1 cellular context compared by ENCODE assay signal in the genomic region with DNA sequence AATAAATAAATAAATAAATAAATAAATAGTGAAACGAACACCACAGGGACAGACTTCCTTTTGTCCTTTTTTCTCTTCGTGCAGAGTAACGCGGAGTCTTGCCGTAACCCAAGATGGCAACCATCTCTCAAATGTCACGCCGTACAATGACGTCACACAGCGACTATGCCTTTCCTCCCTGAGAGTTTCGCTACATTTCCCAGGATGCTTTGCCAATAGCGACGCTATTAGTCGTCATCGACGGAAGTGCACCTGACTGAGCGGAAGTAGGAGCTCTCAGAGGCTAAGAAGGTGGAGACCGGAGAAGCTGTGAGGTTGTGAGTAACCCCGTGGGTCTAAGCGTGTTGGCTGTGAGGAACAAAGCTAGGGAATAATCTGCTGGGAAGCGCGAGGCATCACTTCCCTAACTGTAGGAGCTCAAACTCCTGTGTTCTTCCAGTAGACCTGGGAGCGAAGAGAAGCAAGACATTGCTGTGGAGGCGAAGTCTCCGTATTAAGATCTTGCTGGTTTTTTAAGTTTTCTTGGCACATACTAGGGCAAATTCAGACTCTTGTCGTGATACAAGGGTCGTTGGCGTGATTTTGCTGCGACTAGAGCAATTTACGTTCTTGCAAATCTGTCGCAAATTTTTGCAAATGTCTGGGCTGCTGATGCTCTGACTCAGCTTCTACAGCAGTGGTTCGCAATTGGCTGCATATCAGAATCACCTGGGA.
TF ChIP-seq lines count a peak whose summit lies in the region.

A gene with protein sequence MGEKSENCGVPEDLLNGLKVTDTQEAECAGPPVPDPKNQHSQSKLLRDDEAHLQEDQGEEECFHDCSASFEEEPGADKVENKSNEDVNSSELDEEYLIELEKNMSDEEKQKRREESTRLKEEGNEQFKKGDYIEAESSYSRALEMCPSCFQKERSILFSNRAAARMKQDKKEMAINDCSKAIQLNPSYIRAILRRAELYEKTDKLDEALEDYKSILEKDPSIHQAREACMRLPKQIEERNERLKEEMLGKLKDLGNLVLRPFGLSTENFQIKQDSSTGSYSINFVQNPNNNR (plus strand): TSS at position 263 of the 714 bp plus-strand sequence. CDS start 1,390 bp downstream, outside the sequence.

TF ChIP-seq in K562, 482 proteins besides CTCF, POLR2A, EP300 and RAD21 (continued from another document and continues in another):
- TF ChIP-seq, protein P1, sequence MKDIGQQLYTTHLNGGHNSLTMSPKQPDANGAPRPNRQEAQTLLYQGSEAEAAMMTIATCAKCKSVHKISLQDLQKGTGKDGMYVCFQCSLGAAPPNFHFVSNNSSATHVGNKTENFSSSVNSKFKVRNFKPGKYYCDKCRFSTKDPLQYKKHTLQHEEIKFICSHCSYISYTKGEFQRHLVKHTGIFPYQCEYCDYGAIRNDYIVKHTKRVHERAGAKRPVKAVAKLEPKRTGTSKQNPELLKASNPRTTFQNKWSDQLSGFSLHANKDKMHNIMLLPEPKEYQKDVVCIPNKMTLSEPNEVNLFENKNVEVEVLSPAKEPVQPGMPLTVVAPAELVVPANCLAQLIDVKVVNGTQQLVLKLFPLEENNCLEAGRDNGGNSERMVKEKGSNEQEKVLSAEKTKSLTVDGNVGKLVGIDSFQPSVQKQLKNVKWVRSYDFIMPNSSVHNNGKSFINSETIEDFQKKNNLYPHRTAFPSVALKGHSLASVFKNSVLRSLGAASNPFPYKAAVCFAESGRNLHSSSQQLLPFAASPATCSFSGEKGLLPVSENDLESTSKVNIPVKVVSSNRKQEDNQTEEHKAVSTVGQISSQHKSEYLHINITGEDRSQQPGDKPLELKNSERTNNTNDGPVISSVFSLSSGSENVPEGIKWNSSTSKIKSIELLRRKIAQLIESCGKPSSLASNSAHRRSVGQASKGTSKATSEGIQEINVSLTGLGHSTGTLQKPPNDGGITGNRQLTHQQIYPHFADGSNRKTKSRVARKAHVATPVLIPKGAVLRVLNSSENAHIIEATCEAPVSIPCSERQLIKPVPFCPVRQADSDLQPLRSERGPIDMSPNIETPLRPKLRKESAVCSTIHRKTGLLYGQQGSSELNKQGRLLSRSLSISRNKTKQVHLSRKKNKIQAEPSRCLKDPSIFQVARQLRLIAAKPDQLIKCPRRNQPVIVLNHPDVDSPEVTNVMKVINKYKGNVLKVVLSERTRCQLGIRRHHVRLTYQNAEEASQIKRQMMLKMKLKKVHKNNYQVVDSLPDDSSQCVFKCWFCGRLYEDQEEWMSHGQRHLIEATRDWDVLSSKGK (CRISPR knock-in tag; IDR thresholded peaks at IDR 0.05) = no peak
- TF ChIP-seq GATAD2B (IDR thresholded peaks at IDR 0.05; ENCODE audit: borderline replicate concordance) (no peak), MYNN (IDR thresholded peaks at IDR 0.05) (no peak), MYNN (CRISPR knock-in tag; IDR thresholded peaks at IDR 0.05) (no peak), ZBTB8A (IDR thresholded peaks at IDR 0.05; ENCODE audit: partially characterized antibody) (no peak), CBFB (CRISPR knock-in tag; IDR thresholded peaks at IDR 0.05) (no peak), ZNF232 (CRISPR knock-in tag; IDR thresholded peaks at IDR 0.05) (no peak), RFX1 (IDR thresholded peaks at IDR 0.05) (peak; percentile 9; the same call in 1 of the 2 replicates), BRF1 (IDR thresholded peaks at IDR 0.05; ENCODE audit: borderline replicate concordance, extremely low read depth, insufficient read length) (no peak), SMC3 (conservative IDR thresholded peaks at IDR 0.05; ENCODE audit: insufficient read depth, low read depth, low read length) (no peak), HDAC2 (IDR thresholded peaks at IDR 0.05) (0 out of 2 replicates have a peak, but pooled peaks have one; percentile 43), FOXA3 (CRISPR knock-in tag; conservative IDR thresholded peaks at IDR 0.05 in 1 of 2, IDR thresholded peaks at IDR 0.05 in 1 of 2) (no peak), RBFOX2 (IDR thresholded peaks at IDR 0.05; ENCODE audit: low read depth, low read length) (peak; percentile 50), MYC (IDR thresholded peaks at IDR 0.05; ENCODE audit: low read depth, low read length) (peak; percentile 44; the same call in 1 of the 2 replicates), MYC (CRISPR knock-in tag; IDR thresholded peaks at IDR 0.05; ENCODE audit: borderline replicate concordance, low read depth) (no peak), EP400 (IDR thresholded peaks at IDR 0.05) (peak; percentile 53), TRIM28 (IDR thresholded peaks at IDR 0.05) (no peak), ZKSCAN8 (CRISPR knock-in tag; IDR thresholded peaks at IDR 0.05) (no peak), DPF2 (IDR thresholded peaks at IDR 0.05) (peak; percentile 57; the same call in 1 of the 2 replicates), HNRNPH1 (optimal IDR thresholded peaks at IDR 0.05; ENCODE audit: low read depth, low read length) (no peak), MEIS2 (IDR thresholded peaks at IDR 0.05; ENCODE audit: partially characterized antibody) (no peak)
- TF ChIP-seq, protein P2, sequence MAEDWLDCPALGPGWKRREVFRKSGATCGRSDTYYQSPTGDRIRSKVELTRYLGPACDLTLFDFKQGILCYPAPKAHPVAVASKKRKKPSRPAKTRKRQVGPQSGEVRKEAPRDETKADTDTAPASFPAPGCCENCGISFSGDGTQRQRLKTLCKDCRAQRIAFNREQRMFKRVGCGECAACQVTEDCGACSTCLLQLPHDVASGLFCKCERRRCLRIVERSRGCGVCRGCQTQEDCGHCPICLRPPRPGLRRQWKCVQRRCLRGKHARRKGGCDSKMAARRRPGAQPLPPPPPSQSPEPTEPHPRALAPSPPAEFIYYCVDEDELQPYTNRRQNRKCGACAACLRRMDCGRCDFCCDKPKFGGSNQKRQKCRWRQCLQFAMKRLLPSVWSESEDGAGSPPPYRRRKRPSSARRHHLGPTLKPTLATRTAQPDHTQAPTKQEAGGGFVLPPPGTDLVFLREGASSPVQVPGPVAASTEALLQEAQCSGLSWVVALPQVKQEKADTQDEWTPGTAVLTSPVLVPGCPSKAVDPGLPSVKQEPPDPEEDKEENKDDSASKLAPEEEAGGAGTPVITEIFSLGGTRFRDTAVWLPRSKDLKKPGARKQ (CRISPR knock-in tag; IDR thresholded peaks at IDR 0.05) = no peak
- TF ChIP-seq, protein P3, sequence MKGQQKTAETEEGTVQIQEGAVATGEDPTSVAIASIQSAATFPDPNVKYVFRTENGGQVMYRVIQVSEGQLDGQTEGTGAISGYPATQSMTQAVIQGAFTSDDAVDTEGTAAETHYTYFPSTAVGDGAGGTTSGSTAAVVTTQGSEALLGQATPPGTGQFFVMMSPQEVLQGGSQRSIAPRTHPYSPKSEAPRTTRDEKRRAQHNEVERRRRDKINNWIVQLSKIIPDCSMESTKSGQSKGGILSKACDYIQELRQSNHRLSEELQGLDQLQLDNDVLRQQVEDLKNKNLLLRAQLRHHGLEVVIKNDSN (CRISPR knock-in tag; IDR thresholded peaks at IDR 0.05) = peak; percentile 62
- TF ChIP-seq, protein P4, sequence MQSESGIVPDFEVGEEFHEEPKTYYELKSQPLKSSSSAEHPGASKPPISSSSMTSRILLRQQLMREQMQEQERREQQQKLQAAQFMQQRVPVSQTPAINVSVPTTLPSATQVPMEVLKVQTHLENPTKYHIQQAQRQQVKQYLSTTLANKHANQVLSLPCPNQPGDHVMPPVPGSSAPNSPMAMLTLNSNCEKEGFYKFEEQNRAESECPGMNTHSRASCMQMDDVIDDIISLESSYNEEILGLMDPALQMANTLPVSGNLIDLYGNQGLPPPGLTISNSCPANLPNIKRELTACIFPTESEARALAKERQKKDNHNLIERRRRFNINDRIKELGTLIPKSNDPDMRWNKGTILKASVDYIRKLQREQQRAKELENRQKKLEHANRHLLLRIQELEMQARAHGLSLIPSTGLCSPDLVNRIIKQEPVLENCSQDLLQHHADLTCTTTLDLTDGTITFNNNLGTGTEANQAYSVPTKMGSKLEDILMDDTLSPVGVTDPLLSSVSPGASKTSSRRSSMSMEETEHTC (IDR thresholded peaks at IDR 0.05) = peak; percentile 77; the same call in 1 of the 2 replicates
- TF ChIP-seq, protein P5, sequence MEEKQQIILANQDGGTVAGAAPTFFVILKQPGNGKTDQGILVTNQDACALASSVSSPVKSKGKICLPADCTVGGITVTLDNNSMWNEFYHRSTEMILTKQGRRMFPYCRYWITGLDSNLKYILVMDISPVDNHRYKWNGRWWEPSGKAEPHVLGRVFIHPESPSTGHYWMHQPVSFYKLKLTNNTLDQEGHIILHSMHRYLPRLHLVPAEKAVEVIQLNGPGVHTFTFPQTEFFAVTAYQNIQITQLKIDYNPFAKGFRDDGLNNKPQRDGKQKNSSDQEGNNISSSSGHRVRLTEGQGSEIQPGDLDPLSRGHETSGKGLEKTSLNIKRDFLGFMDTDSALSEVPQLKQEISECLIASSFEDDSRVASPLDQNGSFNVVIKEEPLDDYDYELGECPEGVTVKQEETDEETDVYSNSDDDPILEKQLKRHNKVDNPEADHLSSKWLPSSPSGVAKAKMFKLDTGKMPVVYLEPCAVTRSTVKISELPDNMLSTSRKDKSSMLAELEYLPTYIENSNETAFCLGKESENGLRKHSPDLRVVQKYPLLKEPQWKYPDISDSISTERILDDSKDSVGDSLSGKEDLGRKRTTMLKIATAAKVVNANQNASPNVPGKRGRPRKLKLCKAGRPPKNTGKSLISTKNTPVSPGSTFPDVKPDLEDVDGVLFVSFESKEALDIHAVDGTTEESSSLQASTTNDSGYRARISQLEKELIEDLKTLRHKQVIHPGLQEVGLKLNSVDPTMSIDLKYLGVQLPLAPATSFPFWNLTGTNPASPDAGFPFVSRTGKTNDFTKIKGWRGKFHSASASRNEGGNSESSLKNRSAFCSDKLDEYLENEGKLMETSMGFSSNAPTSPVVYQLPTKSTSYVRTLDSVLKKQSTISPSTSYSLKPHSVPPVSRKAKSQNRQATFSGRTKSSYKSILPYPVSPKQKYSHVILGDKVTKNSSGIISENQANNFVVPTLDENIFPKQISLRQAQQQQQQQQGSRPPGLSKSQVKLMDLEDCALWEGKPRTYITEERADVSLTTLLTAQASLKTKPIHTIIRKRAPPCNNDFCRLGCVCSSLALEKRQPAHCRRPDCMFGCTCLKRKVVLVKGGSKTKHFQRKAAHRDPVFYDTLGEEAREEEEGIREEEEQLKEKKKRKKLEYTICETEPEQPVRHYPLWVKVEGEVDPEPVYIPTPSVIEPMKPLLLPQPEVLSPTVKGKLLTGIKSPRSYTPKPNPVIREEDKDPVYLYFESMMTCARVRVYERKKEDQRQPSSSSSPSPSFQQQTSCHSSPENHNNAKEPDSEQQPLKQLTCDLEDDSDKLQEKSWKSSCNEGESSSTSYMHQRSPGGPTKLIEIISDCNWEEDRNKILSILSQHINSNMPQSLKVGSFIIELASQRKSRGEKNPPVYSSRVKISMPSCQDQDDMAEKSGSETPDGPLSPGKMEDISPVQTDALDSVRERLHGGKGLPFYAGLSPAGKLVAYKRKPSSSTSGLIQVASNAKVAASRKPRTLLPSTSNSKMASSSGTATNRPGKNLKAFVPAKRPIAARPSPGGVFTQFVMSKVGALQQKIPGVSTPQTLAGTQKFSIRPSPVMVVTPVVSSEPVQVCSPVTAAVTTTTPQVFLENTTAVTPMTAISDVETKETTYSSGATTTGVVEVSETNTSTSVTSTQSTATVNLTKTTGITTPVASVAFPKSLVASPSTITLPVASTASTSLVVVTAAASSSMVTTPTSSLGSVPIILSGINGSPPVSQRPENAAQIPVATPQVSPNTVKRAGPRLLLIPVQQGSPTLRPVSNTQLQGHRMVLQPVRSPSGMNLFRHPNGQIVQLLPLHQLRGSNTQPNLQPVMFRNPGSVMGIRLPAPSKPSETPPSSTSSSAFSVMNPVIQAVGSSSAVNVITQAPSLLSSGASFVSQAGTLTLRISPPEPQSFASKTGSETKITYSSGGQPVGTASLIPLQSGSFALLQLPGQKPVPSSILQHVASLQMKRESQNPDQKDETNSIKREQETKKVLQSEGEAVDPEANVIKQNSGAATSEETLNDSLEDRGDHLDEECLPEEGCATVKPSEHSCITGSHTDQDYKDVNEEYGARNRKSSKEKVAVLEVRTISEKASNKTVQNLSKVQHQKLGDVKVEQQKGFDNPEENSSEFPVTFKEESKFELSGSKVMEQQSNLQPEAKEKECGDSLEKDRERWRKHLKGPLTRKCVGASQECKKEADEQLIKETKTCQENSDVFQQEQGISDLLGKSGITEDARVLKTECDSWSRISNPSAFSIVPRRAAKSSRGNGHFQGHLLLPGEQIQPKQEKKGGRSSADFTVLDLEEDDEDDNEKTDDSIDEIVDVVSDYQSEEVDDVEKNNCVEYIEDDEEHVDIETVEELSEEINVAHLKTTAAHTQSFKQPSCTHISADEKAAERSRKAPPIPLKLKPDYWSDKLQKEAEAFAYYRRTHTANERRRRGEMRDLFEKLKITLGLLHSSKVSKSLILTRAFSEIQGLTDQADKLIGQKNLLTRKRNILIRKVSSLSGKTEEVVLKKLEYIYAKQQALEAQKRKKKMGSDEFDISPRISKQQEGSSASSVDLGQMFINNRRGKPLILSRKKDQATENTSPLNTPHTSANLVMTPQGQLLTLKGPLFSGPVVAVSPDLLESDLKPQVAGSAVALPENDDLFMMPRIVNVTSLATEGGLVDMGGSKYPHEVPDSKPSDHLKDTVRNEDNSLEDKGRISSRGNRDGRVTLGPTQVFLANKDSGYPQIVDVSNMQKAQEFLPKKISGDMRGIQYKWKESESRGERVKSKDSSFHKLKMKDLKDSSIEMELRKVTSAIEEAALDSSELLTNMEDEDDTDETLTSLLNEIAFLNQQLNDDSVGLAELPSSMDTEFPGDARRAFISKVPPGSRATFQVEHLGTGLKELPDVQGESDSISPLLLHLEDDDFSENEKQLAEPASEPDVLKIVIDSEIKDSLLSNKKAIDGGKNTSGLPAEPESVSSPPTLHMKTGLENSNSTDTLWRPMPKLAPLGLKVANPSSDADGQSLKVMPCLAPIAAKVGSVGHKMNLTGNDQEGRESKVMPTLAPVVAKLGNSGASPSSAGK (IDR thresholded peaks at IDR 0.05) = peak; percentile 81
- TF ChIP-seq, protein P6, sequence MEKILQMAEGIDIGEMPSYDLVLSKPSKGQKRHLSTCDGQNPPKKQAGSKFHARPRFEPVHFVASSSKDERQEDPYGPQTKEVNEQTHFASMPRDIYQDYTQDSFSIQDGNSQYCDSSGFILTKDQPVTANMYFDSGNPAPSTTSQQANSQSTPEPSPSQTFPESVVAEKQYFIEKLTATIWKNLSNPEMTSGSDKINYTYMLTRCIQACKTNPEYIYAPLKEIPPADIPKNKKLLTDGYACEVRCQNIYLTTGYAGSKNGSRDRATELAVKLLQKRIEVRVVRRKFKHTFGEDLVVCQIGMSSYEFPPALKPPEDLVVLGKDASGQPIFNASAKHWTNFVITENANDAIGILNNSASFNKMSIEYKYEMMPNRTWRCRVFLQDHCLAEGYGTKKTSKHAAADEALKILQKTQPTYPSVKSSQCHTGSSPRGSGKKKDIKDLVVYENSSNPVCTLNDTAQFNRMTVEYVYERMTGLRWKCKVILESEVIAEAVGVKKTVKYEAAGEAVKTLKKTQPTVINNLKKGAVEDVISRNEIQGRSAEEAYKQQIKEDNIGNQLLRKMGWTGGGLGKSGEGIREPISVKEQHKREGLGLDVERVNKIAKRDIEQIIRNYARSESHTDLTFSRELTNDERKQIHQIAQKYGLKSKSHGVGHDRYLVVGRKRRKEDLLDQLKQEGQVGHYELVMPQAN (IDR thresholded peaks at IDR 0.05; ENCODE audit: borderline replicate concordance) = peak; percentile 80
- TF ChIP-seq, protein P7, sequence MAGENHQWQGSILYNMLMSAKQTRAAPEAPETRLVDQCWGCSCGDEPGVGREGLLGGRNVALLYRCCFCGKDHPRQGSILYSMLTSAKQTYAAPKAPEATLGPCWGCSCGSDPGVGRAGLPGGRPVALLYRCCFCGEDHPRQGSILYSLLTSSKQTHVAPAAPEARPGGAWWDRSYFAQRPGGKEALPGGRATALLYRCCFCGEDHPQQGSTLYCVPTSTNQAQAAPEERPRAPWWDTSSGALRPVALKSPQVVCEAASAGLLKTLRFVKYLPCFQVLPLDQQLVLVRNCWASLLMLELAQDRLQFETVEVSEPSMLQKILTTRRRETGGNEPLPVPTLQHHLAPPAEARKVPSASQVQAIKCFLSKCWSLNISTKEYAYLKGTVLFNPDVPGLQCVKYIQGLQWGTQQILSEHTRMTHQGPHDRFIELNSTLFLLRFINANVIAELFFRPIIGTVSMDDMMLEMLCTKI (IDR thresholded peaks at IDR 0.05; ENCODE audit: partially characterized antibody) = no peak
